In genomic region chr1:28112388-28113311, GRCh38 we compare ENCODE assay signal across 8 cellular contexts. TPM values are rescaled to one million over a fixed set of nuclear protein-coding genes. Genes with fewer than 3 reads are reported as not detected.
DNase-seq lines count a peak whose midpoint lies in the region; ATAC-seq and TF ChIP-seq lines count a peak whose summit lies in the region.

No MANE protein-coding gene starts in this region.

- no peaks in the 10 kb centered on the region for H3K36me3 Mint-ChIP-seq in activated CD8-positive, alpha-beta T cell treated with anti-CD3 and anti-CD28 coated beads for 36 hours (ENCODE audit: low read depth)
- H3K36me3 Mint-ChIP-seq in activated CD8-positive, alpha-beta T cell treated with anti-CD3 and anti-CD28 coated beads, Interleukin-2, amount 10 ng/mL, durations not matched to agents 7 days and 5 days (ENCODE audit: low read depth) = peaks cover 5% of the 10 kb centered on the region
- no peaks in the 10 kb centered on the region for H3K36me3 Mint-ChIP-seq in type B pancreatic cell
- no peaks in the 10 kb centered on the region for H3K36me3 Mint-ChIP-seq in CD4-positive, alpha-beta memory T cell
- peaks cover 2% of the 10 kb centered on the region for H3K36me3 Mint-ChIP-seq in activated CD4-positive, alpha-beta T cell treated with anti-CD3 and anti-CD28 coated beads, Interleukin-2, amount 10 ng/mL, durations not matched to agents 24 days and 14 days (ENCODE audit: low read depth)

- H3K9me3 ChIP-seq in CD4-positive, alpha-beta memory T cell (ENCODE audit: control insufficient read depth in 1 of 2, low read length in 2 of 2) = no peaks in the 10 kb centered on the region
- no peaks in the 10 kb centered on the region for H3K9me3 ChIP-seq in esophagus muscularis mucosa

- POLR2A ChIA-PET in activated CD8-positive, alpha-beta T cell treated with anti-CD3 and anti-CD28 coated beads for 36 hours (lab: Charles Lee) = interaction anchor here (1.1 to 1.7 kb wide), 4 partner anchors 25 to 123 kb away, joined by 3 to 5 read pairs (median 3); partner anchors contain the start of genes ATP5IF1 and EYA3
- POLR2A ChIA-PET in activated CD8-positive, alpha-beta T cell treated with anti-CD3 and anti-CD28 coated beads, Interleukin-2, amount 10 ng/mL, durations not matched to agents 7 days and 5 days (lab: Charles Lee) = no interaction called here
- POLR2A ChIA-PET in CD4-positive, alpha-beta memory T cell (lab: Charles Lee; ENCODE audit: partially characterized antibody) = no interaction called here

- no peak for TF ChIP-seq POLR2A in esophagus muscularis mucosa (IDR thresholded peaks at IDR 0.05; ENCODE audit: low read depth)

- DNase-seq in activated CD8-positive, alpha-beta T cell treated with anti-CD3 and anti-CD28 coated beads for 36 hours = peak; percentile 25
- DNase-seq in activated CD8-positive, alpha-beta T cell treated with anti-CD3 and anti-CD28 coated beads, Interleukin-2, amount 10 ng/mL, durations not matched to agents 7 days and 5 days = no peak
- peak; percentile 32 for DNase-seq in RPMI8226
- DNase-seq in Right ventricle myocardium inferior (ENCODE audit: missing footprints) = no peak
- DNase-seq in type B pancreatic cell (ENCODE audit: extremely low spot score, unreplicated experiment) = no peak
- DNase-seq in CD4-positive, alpha-beta memory T cell = no peak
- no peak for DNase-seq in esophagus muscularis mucosa (ENCODE audit: extremely low spot score)
- no peak for DNase-seq in activated CD4-positive, alpha-beta T cell treated with anti-CD3 and anti-CD28 coated beads, Interleukin-2, amount 10 ng/mL, durations not matched to agents 24 days and 14 days

- intact Hi-C loops in activated CD8-positive, alpha-beta T cell treated with anti-CD3 and anti-CD28 coated beads for 36 hours (cut with micrococcal nuclease) = no loop called here
- intact Hi-C loops in Right ventricle myocardium inferior (cut with DNase I) = no loop called here
- intact Hi-C loops in CD4-positive, alpha-beta memory T cell (cut with micrococcal nuclease) = no loop called here
- intact Hi-C loops in esophagus muscularis mucosa (cut with DNase I) = no loop called here
- intact Hi-C loops in activated CD4-positive, alpha-beta T cell treated with anti-CD3 and anti-CD28 coated beads, Interleukin-2, amount 10 ng/mL, durations not matched to agents 24 days and 14 days (cut with micrococcal nuclease) = no loop called here

- H3K4me3 ChIP-seq in CD4-positive, alpha-beta memory T cell (ENCODE audit: low read length in 2 of 2) = no peak overlapping the region
- H3K4me3 ChIP-seq in esophagus muscularis mucosa = no peak overlapping the region

- no peak overlapping the region for H3K27ac Mint-ChIP-seq in activated CD8-positive, alpha-beta T cell treated with anti-CD3 and anti-CD28 coated beads for 36 hours
- no peak overlapping the region for H3K27ac Mint-ChIP-seq in activated CD8-positive, alpha-beta T cell treated with anti-CD3 and anti-CD28 coated beads, Interleukin-2, amount 10 ng/mL, durations not matched to agents 7 days and 5 days
- no peak overlapping the region for H3K27ac Mint-ChIP-seq in type B pancreatic cell
- peak overlapping the region in 2 of 7 donors; percentile 12 to 13 for H3K27ac Mint-ChIP-seq in CD4-positive, alpha-beta memory T cell
- H3K27ac Mint-ChIP-seq in activated CD4-positive, alpha-beta T cell treated with anti-CD3 and anti-CD28 coated beads, Interleukin-2, amount 10 ng/mL, durations not matched to agents 24 days and 14 days = no peak overlapping the region

- no peak overlapping the region for H3K4me3 Mint-ChIP-seq in activated CD8-positive, alpha-beta T cell treated with anti-CD3 and anti-CD28 coated beads for 36 hours
- H3K4me3 Mint-ChIP-seq in activated CD8-positive, alpha-beta T cell treated with anti-CD3 and anti-CD28 coated beads, Interleukin-2, amount 10 ng/mL, durations not matched to agents 7 days and 5 days = no peak overlapping the region
- H3K4me3 Mint-ChIP-seq in type B pancreatic cell = no peak overlapping the region
- H3K4me3 Mint-ChIP-seq in CD4-positive, alpha-beta memory T cell = no peak overlapping the region
- no peak overlapping the region for H3K4me3 Mint-ChIP-seq in activated CD4-positive, alpha-beta T cell treated with anti-CD3 and anti-CD28 coated beads, Interleukin-2, amount 10 ng/mL, durations not matched to agents 24 days and 14 days

- no peaks in the 10 kb centered on the region for H3K36me3 ChIP-seq in CD4-positive, alpha-beta memory T cell (ENCODE audit: insufficient read depth, low read length)
- H3K36me3 ChIP-seq in esophagus muscularis mucosa = no peaks in the 10 kb centered on the region

- WGBS in esophagus muscularis mucosa = 73% methylated on average over 5 of the region's 6 CpGs

- H3K27me3 ChIP-seq in CD4-positive, alpha-beta memory T cell (ENCODE audit: insufficient read depth, low read length) = no peaks in the 10 kb centered on the region
- no peaks in the 10 kb centered on the region for H3K27me3 ChIP-seq in esophagus muscularis mucosa

- peaks cover 10% of the 10 kb centered on the region for H3K4me1 ChIP-seq in CD4-positive, alpha-beta memory T cell (ENCODE audit: insufficient read depth, low read length)
- H3K4me1 ChIP-seq in esophagus muscularis mucosa = no peaks in the 10 kb centered on the region

- ATAC-seq in activated CD8-positive, alpha-beta T cell treated with anti-CD3 and anti-CD28 coated beads for 36 hours = no peak
- ATAC-seq in activated CD8-positive, alpha-beta T cell treated with anti-CD3 and anti-CD28 coated beads, Interleukin-2, amount 10 ng/mL, durations not matched to agents 7 days and 5 days = no peak
- peak; percentile 54 for ATAC-seq in Right ventricle myocardium inferior

- H3K27me3 Mint-ChIP-seq in activated CD8-positive, alpha-beta T cell treated with anti-CD3 and anti-CD28 coated beads for 36 hours = peaks cover 7% of the 10 kb centered on the region
- peaks cover 11% of the 10 kb centered on the region for H3K27me3 Mint-ChIP-seq in activated CD8-positive, alpha-beta T cell treated with anti-CD3 and anti-CD28 coated beads, Interleukin-2, amount 10 ng/mL, durations not matched to agents 7 days and 5 days (ENCODE audit: low read depth)
- H3K27me3 Mint-ChIP-seq in type B pancreatic cell = no peaks in the 10 kb centered on the region
- H3K27me3 Mint-ChIP-seq in CD4-positive, alpha-beta memory T cell = no peaks in the 10 kb centered on the region
- H3K27me3 Mint-ChIP-seq in activated CD4-positive, alpha-beta T cell treated with anti-CD3 and anti-CD28 coated beads, Interleukin-2, amount 10 ng/mL, durations not matched to agents 24 days and 14 days = peaks cover 12% of the 10 kb centered on the region

- H3K27ac ChIP-seq in CD4-positive, alpha-beta memory T cell (ENCODE audit: low read depth, low read length) = no peak overlapping the region
- H3K27ac ChIP-seq in esophagus muscularis mucosa (replicated peaks in 1 of 4) = no peak overlapping the region

- CTCF ChIA-PET in activated CD8-positive, alpha-beta T cell treated with anti-CD3 and anti-CD28 coated beads for 36 hours (lab: Charles Lee) = interaction anchor here (0.8 to 1.9 kb wide), 7 partner anchors 14 to 171 kb away, joined by 3 to 12 read pairs (median 3); no protein-coding TSS in a partner anchor
- CTCF ChIA-PET in activated CD8-positive, alpha-beta T cell treated with anti-CD3 and anti-CD28 coated beads, Interleukin-2, amount 10 ng/mL, durations not matched to agents 7 days and 5 days (lab: Charles Lee) = interaction anchor here (0.6 to 3.4 kb wide), 6 partner anchors 16 to 1078 kb away, joined by 3 to 21 read pairs (median 4); no protein-coding TSS in a partner anchor
- CTCF ChIA-PET in CD4-positive, alpha-beta memory T cell (lab: Charles Lee; ENCODE audit: partially characterized antibody) = interaction anchor here (1.2 kb wide), 1 partner anchor 21 kb away, joined by 3 read pairs; no protein-coding TSS in a partner anchor

- TF ChIP-seq CTCF in activated CD8-positive, alpha-beta T cell treated with anti-CD3 and anti-CD28 coated beads for 36 hours (IDR thresholded peaks at IDR 0.05) = peak; percentile 29
- TF ChIP-seq CTCF in type B pancreatic cell (conservative IDR thresholded peaks at IDR 0.05) (peak; percentile 30), esophagus muscularis mucosa (IDR thresholded peaks at IDR 0.05) (no peak)

- no peak for TF ChIP-seq EP300 in esophagus muscularis mucosa (IDR thresholded peaks at IDR 0.05)

- peaks cover 25% of the 10 kb centered on the region for H3K4me1 Mint-ChIP-seq in activated CD8-positive, alpha-beta T cell treated with anti-CD3 and anti-CD28 coated beads for 36 hours (ENCODE audit: low read depth)
- peaks cover 35% of the 10 kb centered on the region for H3K4me1 Mint-ChIP-seq in activated CD8-positive, alpha-beta T cell treated with anti-CD3 and anti-CD28 coated beads, Interleukin-2, amount 10 ng/mL, durations not matched to agents 7 days and 5 days (ENCODE audit: low read depth)
- no peaks in the 10 kb centered on the region for H3K4me1 Mint-ChIP-seq in type B pancreatic cell (ENCODE audit: unreplicated experiment)
- H3K4me1 Mint-ChIP-seq in CD4-positive, alpha-beta memory T cell = peaks cover 6 to 11% (median 7%) of the 10 kb centered on the region in 4 donors
- H3K4me1 Mint-ChIP-seq in activated CD4-positive, alpha-beta T cell treated with anti-CD3 and anti-CD28 coated beads, Interleukin-2, amount 10 ng/mL, durations not matched to agents 24 days and 14 days = peaks cover 14% of the 10 kb centered on the region

- no peaks in the 10 kb centered on the region for H3K9me3 Mint-ChIP-seq in activated CD8-positive, alpha-beta T cell treated with anti-CD3 and anti-CD28 coated beads for 36 hours
- no peaks in the 10 kb centered on the region for H3K9me3 Mint-ChIP-seq in activated CD8-positive, alpha-beta T cell treated with anti-CD3 and anti-CD28 coated beads, Interleukin-2, amount 10 ng/mL, durations not matched to agents 7 days and 5 days (ENCODE audit: insufficient read depth)
- H3K9me3 Mint-ChIP-seq in type B pancreatic cell = no peaks in the 10 kb centered on the region
- no peaks in the 10 kb centered on the region for H3K9me3 Mint-ChIP-seq in CD4-positive, alpha-beta memory T cell
- peaks cover 3% of the 10 kb centered on the region for H3K9me3 Mint-ChIP-seq in activated CD4-positive, alpha-beta T cell treated with anti-CD3 and anti-CD28 coated beads, Interleukin-2, amount 10 ng/mL, durations not matched to agents 24 days and 14 days

RNA-seq across cellular contexts. Expression of gene EYA3, which starts 24.2 kb away (rescaled TPM):
- 10 to 100 TPM; 34.6 to 34.9 TPM for total RNA-seq in activated CD8-positive, alpha-beta T cell treated with anti-CD3 and anti-CD28 coated beads for 36 hours
- 10 to 100 TPM; 33.5 to 34.5 TPM for total RNA-seq in activated CD8-positive, alpha-beta T cell treated with anti-CD3 and anti-CD28 coated beads, Interleukin-2, amount 10 ng/mL, durations not matched to agents 7 days and 5 days
- total RNA-seq in Right ventricle myocardium inferior (18.3 TPM), type B pancreatic cell (ENCODE audit: low replicate concordance) (26.6 and 35.4 TPM in 2 replicates), esophagus muscularis mucosa (10 to 100 TPM in 1 of 4 donors, 1 to 10 TPM in 3; 8.2 to 11.9 (median 8.7) TPM)
- 10 to 100 TPM; 21.1 to 22.6 TPM for total RNA-seq in CD4-positive, alpha-beta memory T cell
- polyA plus RNA-seq in CD4-positive, alpha-beta memory T cell = 1 to 10 TPM; 4.8 to 5.9 TPM
- total RNA-seq in activated CD4-positive, alpha-beta T cell treated with anti-CD3 and anti-CD28 coated beads, Interleukin-2, amount 10 ng/mL, durations not matched to agents 24 days and 14 days = 32.9 and 34.7 TPM in 2 replicates

Comparison
In these comparisons a context has a peak if more than half of its experiments do, and no peak if none do; other contexts are left out.
1. DNase-seq: peak in activated CD8-positive, alpha-beta T cell treated with anti-CD3 and anti-CD28 coated beads for 36 hours (single experiment) and RPMI8226 (single experiment); none in activated CD8-positive, alpha-beta T cell treated with anti-CD3 and anti-CD28 coated beads, Interleukin-2, amount 10 ng/mL, durations not matched to agents 7 days and 5 days (single experiment), Right ventricle myocardium inferior (single experiment), type B pancreatic cell (single experiment), CD4-positive, alpha-beta memory T cell (0 of 5), esophagus muscularis mucosa (single experiment) and activated CD4-positive, alpha-beta T cell treated with anti-CD3 and anti-CD28 coated beads, Interleukin-2, amount 10 ng/mL, durations not matched to agents 24 days and 14 days (single experiment).
2. CTCF ChIP-seq: peak in activated CD8-positive, alpha-beta T cell treated with anti-CD3 and anti-CD28 coated beads for 36 hours (single experiment) and type B pancreatic cell (single experiment); none in esophagus muscularis mucosa (0 of 3).